In the genomic region with DNA sequence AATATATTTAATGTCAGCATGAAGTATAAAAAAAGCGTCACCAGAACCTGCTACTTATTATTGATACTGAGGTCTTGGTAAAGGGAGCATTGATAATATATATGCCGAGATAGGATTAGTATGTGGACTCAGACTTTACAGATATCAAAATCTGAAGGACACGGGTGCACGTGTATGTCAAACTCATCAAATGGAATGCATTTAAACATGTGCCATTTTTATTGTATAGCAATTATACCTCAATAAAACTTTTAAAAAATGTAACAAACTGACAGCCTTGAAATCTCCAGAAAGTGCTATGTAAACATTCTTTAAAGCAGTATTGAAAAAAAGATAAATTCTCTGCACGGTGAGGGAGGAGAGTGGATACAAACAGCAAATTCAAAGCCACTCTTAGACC, we compare ENCODE assay signal across 8 cellular contexts.
DNase-seq lines count a peak whose midpoint lies in the region; ATAC-seq, FAIRE-seq and TF ChIP-seq lines count a peak whose summit lies in the region.

No MANE protein-coding gene starts in this region.

- FAIRE-seq in GM18507 (lab: Jason Lieb, UNC): peak; percentile 29

- TF ChIP-seq CTCF in SU-DHL-6 (IDR thresholded peaks at IDR 0.05; ENCODE audit: insufficient read depth, low read length, poor library complexity, severe bottlenecking): no peak
- TF ChIP-seq CTCF in gastroesophageal sphincter (IDR thresholded peaks at IDR 0.05): no peak

- H3K9me2 ChIP-seq in SU-DHL-6 (replicated peaks; ENCODE audit: insufficient read depth, low read length): no peaks in the 10 kb centered on the region

- no peak for TF ChIP-seq EP300 in gastroesophageal sphincter (IDR thresholded peaks at IDR 0.05)

- H3K4me3 ChIP-seq in SU-DHL-6 (ENCODE audit: insufficient read depth, low read length, poor library complexity, severe bottlenecking): peak overlapping the region; percentile 74
- peak overlapping the region; percentile 62 to 93 for H3K4me3 ChIP-seq in gastroesophageal sphincter
- H3K4me3 ChIP-seq in skeletal muscle cell (ENCODE audit: low read depth, low read length): peak overlapping the region; percentile 90

- 0 out of 2 replicates have a peak, but pooled peaks cover 3% of the 10 kb centered on the region for H4K20me1 ChIP-seq in SU-DHL-6 (ENCODE audit: low read depth, low read length)

- 14 to 15% methylated on average over 5 of the region's 5 CpGs for WGBS in gastroesophageal sphincter (ENCODE audit: low coverage in 1 of 2), 2 donors

- H3K9ac ChIP-seq in SU-DHL-6 (ENCODE audit: low read length): peak overlapping the region; percentile 89

- H3F3A ChIP-seq in SU-DHL-6 (ENCODE audit: insufficient read depth): peaks cover 12% of the 10 kb centered on the region

- peak overlapping the region; percentile 52 for H2AFZ ChIP-seq in SU-DHL-6 (ENCODE audit: low read depth, low read length, severe bottlenecking)

- H3K4me1 ChIP-seq in gastroesophageal sphincter: peaks cover 0 to 20% (median 0%) of the 10 kb centered on the region in 3 donors

- TF ChIP-seq POLR2A in gastroesophageal sphincter (IDR thresholded peaks at IDR 0.05): no peak

- H3K36me3 ChIP-seq in SU-DHL-6 (ENCODE audit: low read length) (no peaks in the 10 kb centered on the region), gastroesophageal sphincter (no peaks in the 10 kb centered on the region)

- H3K4me2 ChIP-seq in SU-DHL-6 (ENCODE audit: low read depth, low read length, poor library complexity, severe bottlenecking): peak overlapping the region; percentile 75

- H3K9me3 ChIP-seq in SU-DHL-6 (ENCODE audit: insufficient read depth, low read length) (no peaks in the 10 kb centered on the region), gastroesophageal sphincter (no peaks in the 10 kb centered on the region)

- H3K27me3 ChIP-seq in SU-DHL-6 (ENCODE audit: low read length): no peaks in the 10 kb centered on the region
- H3K27me3 ChIP-seq in gastroesophageal sphincter: no peaks in the 10 kb centered on the region

- no peak for ATAC-seq in gastroesophageal sphincter
- no peak for ATAC-seq in HG02763 (IDR thresholded peaks at IDR 0.05; ENCODE audit: unreplicated experiment)
- no peak for ATAC-seq in GM21825 (IDR thresholded peaks at IDR 0.05; ENCODE audit: unreplicated experiment)

- DNase-seq in GM18507 (ENCODE audit: extremely low spot score, insufficient read length, low read depth): no peak
- no peak for DNase-seq in skeletal muscle cell (ENCODE audit: low read depth)
- DNase-seq in CD1c-positive myeloid dendritic cell (ENCODE audit: extremely low spot score): no peak
- DNase-seq in stimulated activated CD4-positive, alpha-beta T cell treated with anti-CD3 and anti-CD28 coated beads, Interleukin-15, amount 100 ng/mL, for 24 hours: no peak

- H3K27ac ChIP-seq in SU-DHL-6 (ENCODE audit: low read depth, low read length): peak overlapping the region; percentile 92
- peak overlapping the region in 3 of 4 donors; percentile 90 to 91 (median 91) for H3K27ac ChIP-seq in gastroesophageal sphincter

- peaks cover 56% of the 10 kb centered on the region for H3K79me2 ChIP-seq in SU-DHL-6 (ENCODE audit: insufficient read depth, low read length)
